ENCODE assay signal across 9 cellular contexts in the genomic region with DNA sequence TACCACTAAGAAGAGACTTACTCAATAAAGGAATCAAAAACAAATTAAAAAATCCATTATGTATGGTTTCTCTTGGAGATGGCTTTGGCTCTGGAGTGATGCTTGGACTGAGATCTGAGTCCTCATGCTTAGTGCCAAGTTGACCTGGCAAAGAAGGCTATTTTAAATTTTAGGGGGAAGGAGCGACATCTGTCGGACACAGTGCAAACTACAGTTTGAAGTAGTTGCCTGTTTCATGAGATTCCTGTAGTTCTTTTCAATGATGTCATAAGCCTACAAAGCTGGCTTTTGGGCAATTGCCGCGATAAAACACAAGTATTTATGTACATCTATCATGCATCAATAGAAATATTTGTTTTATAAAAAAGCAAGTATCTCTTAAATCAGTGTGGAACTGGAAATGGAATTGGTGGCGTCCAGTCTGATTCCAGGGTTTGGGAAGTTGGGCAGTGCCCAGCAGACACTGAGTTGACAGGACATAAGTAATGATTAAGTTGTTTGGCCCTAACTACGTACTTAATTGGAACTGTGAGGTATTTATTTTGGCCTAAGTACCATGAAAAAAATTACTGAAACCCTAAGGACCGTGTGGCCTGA. TPM values are rescaled to one million over a fixed set of nuclear protein-coding genes. Genes with fewer than 3 reads are reported as not detected.
DNase-seq lines count a peak whose midpoint lies in the region; ATAC-seq and TF ChIP-seq lines count a peak whose summit lies in the region.
"Had no signal": no experiment of that assay in that cellular context is flagged by ENCODE, and none has a peak within 500 bp of the region (broad histone marks: within the 10 kb centered on the region; RNA-seq: fewer than 3 reads in every experiment).

No MANE protein-coding gene starts in this region.

- H3K4me3 ChIP-seq in prostate gland, result no peak overlapping the region

- no peak overlapping the region for H3K27ac ChIP-seq in prostate gland
- H3K27ac ChIP-seq: epithelial cell of prostate had no signal

- no peaks in the 10 kb centered on the region for H3K4me1 ChIP-seq in prostate gland (replicated peaks)

- no peaks in the 10 kb centered on the region for H3K27me3 ChIP-seq in prostate gland (replicated peaks; ENCODE audit: insufficient read depth)

- H3K9me3 Mint-ChIP-seq in activated naive CD4-positive, alpha-beta T cell treated with anti-CD3 and anti-CD28 coated beads, Interleukin-2, amount 50 U/mL, for 72 hours, result no peaks in the 10 kb centered on the region

- ATAC-seq in SK-N-SH treated with all-trans-retinoic acid at 6 μM for 48 hours (peak; percentile 79), HG03196 (IDR thresholded peaks at IDR 0.05; ENCODE audit: unreplicated experiment) (no peak), HG02610 (IDR thresholded peaks at IDR 0.05; ENCODE audit: unreplicated experiment) (no peak)
- ATAC-seq in activated naive CD4-positive, alpha-beta T cell treated with anti-CD3 and anti-CD28 coated beads, Interleukin-2, amount 50 U/mL, for 72 hours, result peak; percentile 50 to 64

- 28% methylated on average over 7 of the region's 7 CpGs for WGBS in prostate gland

- intact Hi-C loops in head of caudate nucleus (cut with DNase I), result loop anchor here (2.0 to 10.0 kb wide), 3 partner anchors 90 to 322 kb away; partner anchors contain the start of genes ARID4B and GGPS1
- intact Hi-C loops in prostate gland (cut with DNase I), result loop anchor here (2.0 to 5.0 kb wide), 3 partner anchors 90 to 325 kb away; partner anchors contain the start of genes ARID4B and GGPS1

- H3K36me3 Mint-ChIP-seq in activated naive CD4-positive, alpha-beta T cell treated with anti-CD3 and anti-CD28 coated beads, Interleukin-2, amount 50 U/mL, for 72 hours, result no peaks in the 10 kb centered on the region

- TF ChIP-seq POLR2A in prostate gland (IDR thresholded peaks at IDR 0.05), result no peak

- peak; percentile 69 to 83 (median 78) for TF ChIP-seq CTCF in prostate gland (IDR thresholded peaks at IDR 0.05)

- peak overlapping the region in 1 of 2 donors; percentile 2 for H3K27ac Mint-ChIP-seq in activated naive CD4-positive, alpha-beta T cell treated with anti-CD3 and anti-CD28 coated beads, Interleukin-2, amount 50 U/mL, for 72 hours

- H3K9me3 ChIP-seq in prostate gland, result no peaks in the 10 kb centered on the region

- DNase-seq in GM03348 (ENCODE audit: low spot score) (peak; percentile 85), KG1 (lab: John Stamatoyannopoulos, UW) (peak; percentile 50), head of caudate nucleus (peak in 39 of 42 donors; percentile 10 to 88 (median 64)), prostate gland (ENCODE audit: low spot score) (peak; percentile 60)
- DNase-seq in activated naive CD4-positive, alpha-beta T cell treated with anti-CD3 and anti-CD28 coated beads, Interleukin-2, amount 50 U/mL, for 72 hours (ENCODE audit: low spot score in 2 of 2), result peak in 1 of 2 donors; percentile 68

- H3K36me3 ChIP-seq in prostate gland, result no peaks in the 10 kb centered on the region

TF ChIP-seq in SK-N-SH treated with all-trans-retinoic acid at 6 μM for 48 hours, 23 proteins besides CTCF, POLR2A, EP300 and RAD21:
- TF ChIP-seq PPARA (CRISPR knock-in tag; IDR thresholded peaks at IDR 0.05; ENCODE audit: borderline replicate concordance) (no peak), OSR1 (CRISPR knock-in tag; IDR thresholded peaks at IDR 0.05) (no peak), TCF4 (CRISPR knock-in tag; IDR thresholded peaks at IDR 0.05; ENCODE audit: borderline replicate concordance) (no peak), TOX (CRISPR knock-in tag; IDR thresholded peaks at IDR 0.05; ENCODE audit: borderline replicate concordance) (no peak), TSHZ2 (CRISPR knock-in tag; IDR thresholded peaks at IDR 0.05) (no peak), ESRRG (CRISPR knock-in tag; IDR thresholded peaks at IDR 0.05) (no peak), BACH2 (CRISPR knock-in tag; IDR thresholded peaks at IDR 0.05; ENCODE audit: borderline replicate concordance) (no peak), RARB (CRISPR knock-in tag; IDR thresholded peaks at IDR 0.05) (no peak), ZFP30 (CRISPR knock-in tag; IDR thresholded peaks at IDR 0.05) (no peak)
- TF ChIP-seq, protein P1, sequence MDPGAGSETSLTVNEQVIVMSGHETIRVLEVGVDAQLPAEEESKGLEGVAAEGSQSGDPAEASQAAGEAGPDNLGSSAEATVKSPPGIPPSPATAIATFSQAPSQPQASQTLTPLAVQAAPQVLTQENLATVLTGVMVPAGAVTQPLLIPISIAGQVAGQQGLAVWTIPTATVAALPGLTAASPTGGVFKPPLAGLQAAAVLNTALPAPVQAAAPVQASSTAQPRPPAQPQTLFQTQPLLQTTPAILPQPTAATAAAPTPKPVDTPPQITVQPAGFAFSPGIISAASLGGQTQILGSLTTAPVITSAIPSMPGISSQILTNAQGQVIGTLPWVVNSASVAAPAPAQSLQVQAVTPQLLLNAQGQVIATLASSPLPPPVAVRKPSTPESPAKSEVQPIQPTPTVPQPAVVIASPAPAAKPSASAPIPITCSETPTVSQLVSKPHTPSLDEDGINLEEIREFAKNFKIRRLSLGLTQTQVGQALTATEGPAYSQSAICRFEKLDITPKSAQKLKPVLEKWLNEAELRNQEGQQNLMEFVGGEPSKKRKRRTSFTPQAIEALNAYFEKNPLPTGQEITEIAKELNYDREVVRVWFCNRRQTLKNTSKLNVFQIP (CRISPR knock-in tag; IDR thresholded peaks at IDR 0.05; ENCODE audit: borderline replicate concordance, low read depth), result no peak

RNA-seq across cellular contexts. Expression of gene TBCE, which starts 50.0 kb away (rescaled TPM):
- 10 to 100 TPM; 26.9 to 28.8 TPM for total RNA-seq in activated naive CD4-positive, alpha-beta T cell treated with anti-CD3 and anti-CD28 coated beads, Interleukin-2, amount 50 U/mL, for 72 hours
- 10 to 100 TPM; 24.2 to 25.0 TPM for total RNA-seq in prostate gland

Comparison
In these comparisons a context has a peak if more than half of its experiments do, and no peak if none do; other contexts are left out.
1. ATAC-seq: peak in SK-N-SH treated with all-trans-retinoic acid at 6 μM for 48 hours (single experiment) and activated naive CD4-positive, alpha-beta T cell treated with anti-CD3 and anti-CD28 coated beads, Interleukin-2, amount 50 U/mL, for 72 hours (2 of 2); none in HG03196 (single experiment) and HG02610 (single experiment).